Comparison of ENCODE assay signal across 18 cellular contexts in the genomic region with DNA sequence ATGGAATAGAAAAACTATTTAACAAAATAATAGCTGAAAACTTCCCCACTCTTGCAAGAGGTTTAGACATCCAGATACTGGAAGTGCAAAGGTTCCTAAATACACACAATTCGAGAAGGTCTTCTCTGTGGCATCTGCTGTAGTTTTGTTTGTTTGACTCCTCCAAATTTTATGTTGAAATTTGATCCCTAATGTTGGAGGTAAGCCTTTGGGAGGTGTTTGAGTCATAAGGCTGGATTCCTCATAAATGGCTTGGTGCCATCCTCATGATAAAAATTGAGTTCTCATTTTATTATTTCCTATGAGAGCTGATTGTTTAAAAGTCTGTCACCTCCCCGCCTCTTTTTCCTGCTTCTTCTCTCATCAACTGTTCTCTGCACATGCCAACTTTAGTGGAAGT.
"Had no signal": no experiment of that assay in that cellular context is flagged by ENCODE, and none has a peak within 500 bp of the region (broad histone marks: within the 10 kb centered on the region; RNA-seq: fewer than 3 reads in every experiment).

No MANE protein-coding gene starts in this region.

- H3K27me3 ChIP-seq: ascending aorta, tibial nerve, vagina had no signal

- H3K4me3 ChIP-seq: ascending aorta, coronary artery, tibial nerve, vagina had no signal

- H3K36me3 ChIP-seq: ascending aorta, tibial nerve, vagina had no signal

- ATAC-seq: activated CD4-positive, alpha-beta T cell treated with anti-CD3 and anti-CD28 coated beads for 36 hours; activated naive CD8-positive, alpha-beta T cell treated with anti-CD3 and anti-CD28 coated beads, Interleukin-2, amount 50 U/mL, for 24 hours; activated T-cell treated with anti-CD3 and anti-CD28 coated beads, Interleukin-2, amount 50 U/mL, for 72 hours; natural killer cell; right cardiac atrium; stimulated activated memory B cell treated with anti-CD40 and anti-IgM and Interleukin-4, amounts not matched to agents 10 μg/mL and 1 μg/mL and 100 μg/mL, for 72 hours had no signal

- H3K4me1 ChIP-seq: ascending aorta had no signal

- H3K9me3 ChIP-seq: vagina had no signal

- DNase-seq: activated CD4-positive, alpha-beta memory T cell treated with anti-CD3 and anti-CD28 coated beads, Interleukin-2, amount 10 ng/mL, durations not matched to agents 7 days and 5 days; activated CD4-positive, alpha-beta T cell treated with anti-CD3 and anti-CD28 coated beads for 36 hours; activated naive CD4-positive, alpha-beta T cell; activated naive CD8-positive, alpha-beta T cell treated with anti-CD3 and anti-CD28 coated beads, Interleukin-2, amount 50 U/mL, for 24 hours; activated T-cell treated with anti-CD3 and anti-CD28 coated beads, Interleukin-2, amount 50 U/mL, for 72 hours; caudate nucleus; effector memory CD4-positive, alpha-beta T cell; immature natural killer cell; natural killer cell; right cardiac atrium; stimulated activated CD4-positive, alpha-beta T cell treated with anti-CD3 and anti-CD28 coated beads, Interleukin-1b, Interleukin-23, amount 100 ng/mL, for 48 hours; T1000 had no signal

- H3K27ac ChIP-seq: ascending aorta, coronary artery, tibial nerve, vagina, VCaP had no signal
